ENCODE assay signal across 32 cellular contexts in the genomic region with DNA sequence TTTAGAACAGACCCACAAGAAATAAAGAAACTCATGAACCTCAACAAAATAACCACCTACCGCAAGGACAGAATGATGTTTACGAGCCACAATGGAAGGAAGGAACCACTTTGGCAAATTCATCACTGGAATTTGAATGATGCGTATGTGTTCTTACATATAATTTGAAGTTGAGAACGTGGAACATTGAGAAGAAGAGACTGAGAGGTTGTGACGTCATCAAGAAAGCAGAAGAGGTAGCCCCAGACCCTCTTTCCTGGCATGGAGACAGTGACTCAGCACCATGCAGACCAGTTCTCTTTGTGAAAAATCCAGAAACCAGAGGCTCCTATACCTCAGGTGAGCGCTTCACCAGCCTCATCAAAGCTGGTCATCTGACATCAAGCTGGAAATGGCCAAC.
"Had no signal": no experiment of that assay in that cellular context is flagged by ENCODE, and none has a peak within 500 bp of the region (broad histone marks: within the 10 kb centered on the region; RNA-seq: fewer than 3 reads in every experiment).

No MANE protein-coding gene starts in this region.

- ATAC-seq: activated CD4-positive, alpha-beta T cell treated with anti-CD3 and anti-CD28 coated beads for 36 hours; activated CD8-positive, alpha-beta memory T cell treated with anti-CD3 and anti-CD28 coated beads, Interleukin-2, amount 10 ng/mL, durations not matched to agents 7 days and 5 days; activated CD8-positive, alpha-beta T cell treated with anti-CD3 and anti-CD28 coated beads, Interleukin-2, amount 10 ng/mL, durations not matched to agents 7 days and 5 days; activated naive CD8-positive, alpha-beta T cell treated with anti-CD3 and anti-CD28 coated beads, Interleukin-2, amount 50 U/mL, for 24 hours; body of pancreas; effector memory CD8-positive, alpha-beta T cell; foreskin keratinocyte; gastrocnemius medialis; T-helper 17 cell had no signal

- H3K4me1 ChIP-seq: adrenal gland, body of pancreas, foreskin keratinocyte, gastrocnemius medialis had no signal

- H3K36me3 ChIP-seq: adrenal gland, esophagus muscularis mucosa, gastrocnemius medialis had no signal

- DNase-seq: activated CD4-positive, alpha-beta memory T cell treated with anti-CD3 and anti-CD28 coated beads for 36 hours; activated CD4-positive, alpha-beta T cell treated with anti-CD3 and anti-CD28 coated beads for 36 hours; activated CD4-positive, alpha-beta T cell treated with anti-CD3 and anti-CD28 coated beads, Interleukin-2, amount 10 ng/mL, durations not matched to agents 24 days and 14 days; activated CD4-positive, CD25-positive, alpha-beta regulatory T cell; activated CD4-positive, CD25-positive, alpha-beta regulatory T cell treated with anti-CD3 and anti-CD28 coated beads, Interleukin-2, amount 50 U/mL, for 72 hours; activated CD8-positive, alpha-beta memory T cell treated with anti-CD3 and anti-CD28 coated beads, Interleukin-2, amount 10 ng/mL, durations not matched to agents 7 days and 5 days; activated CD8-positive, alpha-beta memory T cell treated with anti-CD3 and anti-CD28 coated beads, Interleukin-2, amount 50 U/mL, for 4 hours; activated CD8-positive, alpha-beta T cell treated with anti-CD3 and anti-CD28 coated beads, Interleukin-2, amount 10 ng/mL, durations not matched to agents 7 days and 5 days; activated effector memory CD4-positive, alpha-beta T cell treated with anti-CD3 and anti-CD28 coated beads, Interleukin-2, amount 50 U/mL, for 16 hours; activated naive CD4-positive, alpha-beta T cell treated with anti-CD3 and anti-CD28 coated beads for 36 hours; activated naive CD8-positive, alpha-beta T cell treated with anti-CD3 and anti-CD28 coated beads for 36 hours; activated naive CD8-positive, alpha-beta T cell treated with anti-CD3 and anti-CD28 coated beads, Interleukin-2, amount 50 U/mL, for 24 hours; activated T-cell treated with anti-CD3 and anti-CD28 coated beads, Interleukin-2, amount 50 U/mL, for 1 hour; activated T-cell treated with anti-CD3 and anti-CD28 coated beads, Interleukin-2, amount 50 U/mL, for 48 hours; adrenal gland; amygdala; aorta; body of pancreas; caudate nucleus; cortex of kidney; dermis blood vessel endothelial cell; effector CD4-positive, alpha-beta T cell; effector memory CD8-positive, alpha-beta T cell; erythroblast; foreskin keratinocyte; gastrocnemius medialis; glutamatergic neuron; T-helper 1 cell; T-helper 17 cell; T1000 had no signal

- H3K9me3 ChIP-seq: adrenal gland, body of pancreas, esophagus muscularis mucosa, gastrocnemius medialis had no signal

- H3K4me3 ChIP-seq: adrenal gland, body of pancreas, esophagus muscularis mucosa, gastrocnemius medialis had no signal

- H3K27ac ChIP-seq: adrenal gland, body of pancreas, esophagus muscularis mucosa, foreskin keratinocyte, gastrocnemius medialis had no signal

- H3K27me3 ChIP-seq: adrenal gland, body of pancreas, esophagus muscularis mucosa, gastrocnemius medialis had no signal

- FAIRE-seq: colon had no signal
